26 cellular contexts compared by ENCODE assay signal in genomic region chr9:125908138-125908537, GRCh38.
A peak's percentile ranks its signal among the peaks of the same experiment; 100 is the strongest.
DNase-seq lines count a peak whose midpoint lies in the region; ATAC-seq, FAIRE-seq and TF ChIP-seq lines count a peak whose summit lies in the region.
"Had no signal": no experiment of that assay in that cellular context is flagged by ENCODE, and none has a peak within 500 bp of the region (broad histone marks: within the 10 kb centered on the region; RNA-seq: fewer than 3 reads in every experiment).

No MANE protein-coding gene starts in this region.

- H3K4me1 ChIP-seq in HEK293 (ENCODE audit: control insufficient read depth, insufficient read depth, low read length) (peaks cover 40% of the 10 kb centered on the region), astrocyte (ENCODE audit: insufficient read depth, low read length) (peaks cover 12% of the 10 kb centered on the region), mesendoderm (ENCODE audit: control insufficient read depth, low read depth, low read length) (peaks cover 4% of the 10 kb centered on the region), mammary epithelial cell (ENCODE audit: insufficient read depth, low read length) (no peaks in the 10 kb centered on the region), esophagus squamous epithelium (no peaks in the 10 kb centered on the region)
- H3K4me1 ChIP-seq: ascending aorta, Caco-2 had no signal

- dilution Hi-C loops in mammary epithelial cell (cut with HindIII; ENCODE audit: low sequenced_read_pairs), result no loop called here

- H4K20me1 ChIP-seq in astrocyte (ENCODE audit: insufficient read depth, low read length) (no peaks in the 10 kb centered on the region), mammary epithelial cell (ENCODE audit: insufficient read depth, low read length) (no peaks in the 10 kb centered on the region)

- H3K4me3 ChIP-seq in HEK293 (ENCODE audit: low read depth, low read length) (no peak overlapping the region), astrocyte (ENCODE audit: insufficient read depth, low read depth, low read length) (no peak overlapping the region), mesendoderm (ENCODE audit: low read length) (no peak overlapping the region), mammary epithelial cell (replicated peaks in 1 of 3; ENCODE audit: insufficient read depth in 1 of 3, low read depth in 2 of 3, low read length in 3 of 3) (no peak overlapping the region), esophagus squamous epithelium (no peak overlapping the region)
- H3K4me3 ChIP-seq: ascending aorta, MG63, skin epidermis had no signal

- H3K27me3 Mint-ChIP-seq in astrocyte (ENCODE audit: low read depth, unreplicated experiment), result no peaks in the 10 kb centered on the region
- H3K27me3 Mint-ChIP-seq: memory B cell had no signal

- peak overlapping the region; percentile 29 for H3K27ac Mint-ChIP-seq in astrocyte (ENCODE audit: unreplicated experiment)
- H3K27ac Mint-ChIP-seq: memory B cell; T-helper 1 cell treated with Interleukin-12 subunit alpha and Interleukin-12 subunit beta and Interleukin-4 antibody, amounts not matched to agents 30 μg/mL and 1 μg/mL, for 36 hours had no signal

- WGBS in mesendoderm (ENCODE audit: extremely low coverage, insufficient coverage, low lambda C conversion rate), result no CpG with 5 or more reads among the region's 4 CpGs
- 84% methylated on average over 4 of the region's 4 CpGs for WGBS in mammary epithelial cell (ENCODE audit: low coverage, missing lambda C conversion rate)
- WGBS in esophagus squamous epithelium, 2 donors, result 85 to 87% methylated on average over 4 of the region's 4 CpGs

- H3K36me3 ChIP-seq in HEK293 (ENCODE audit: control insufficient read depth in 2 of 2, insufficient read depth in 1 of 2, low read length in 2 of 2) (no peaks in the 10 kb centered on the region), astrocyte (ENCODE audit: insufficient read depth, low read length) (no peaks in the 10 kb centered on the region), mesendoderm (ENCODE audit: control insufficient read depth, insufficient read depth, low read length) (no peaks in the 10 kb centered on the region), mammary epithelial cell (ENCODE audit: insufficient read depth, low read length) (no peaks in the 10 kb centered on the region), esophagus squamous epithelium (no peaks in the 10 kb centered on the region)
- H3K36me3 ChIP-seq: ascending aorta, MG63 had no signal

- no peak overlapping the region for H3K18ac ChIP-seq in mesendoderm (ENCODE audit: low read length)

- BruUV-seq in mammary epithelial cell (replicated peaks; lab: Mats Ljungman, UMichigan), result no TSS peak

- H3K23ac ChIP-seq in mesendoderm (ENCODE audit: low read length), result no peak overlapping the region

- no peak overlapping the region for H4K8ac ChIP-seq in mesendoderm (ENCODE audit: low read depth, low read length)

- FAIRE-seq in astrocyte (lab: Jason Lieb, UNC), result no peak
- FAIRE-seq: colon, endothelial cell of umbilical vein, urothelium cell line had no signal

- intact Hi-C loops in mammary epithelial cell (cut with micrococcal nuclease) (no loop called here), esophagus squamous epithelium (cut with DNase I) (no loop called here)

- in situ Hi-C loops in mammary epithelial cell (cut with MboI; ENCODE audit: low sequenced_read_pairs in 2 of 2), result no loop called here

- no peak overlapping the region for H4K5ac ChIP-seq in mesendoderm (ENCODE audit: low read length)

- no peaks in the 10 kb centered on the region for H3K36me3 Mint-ChIP-seq in astrocyte (ENCODE audit: low read depth, unreplicated experiment)
- H3K36me3 Mint-ChIP-seq: naive thymus-derived CD4-positive, alpha-beta T cell had no signal

- H3K9me3 ChIP-seq in HEK293 (ENCODE audit: control insufficient read depth, insufficient read depth, low read depth, low read length) (no peaks in the 10 kb centered on the region), astrocyte (ENCODE audit: insufficient read depth, low read depth, low read length) (no peaks in the 10 kb centered on the region), mammary epithelial cell (replicated peaks; ENCODE audit: insufficient read depth, low read length) (no peaks in the 10 kb centered on the region), esophagus squamous epithelium (no peaks in the 10 kb centered on the region)
- H3K9me3 ChIP-seq: ascending aorta, Caco-2, MG63 had no signal

- H2BK5ac ChIP-seq in mesendoderm (ENCODE audit: low read length), result no peak overlapping the region

- H3K4me1 Mint-ChIP-seq in astrocyte (ENCODE audit: low read depth, unreplicated experiment), result peaks cover 56% of the 10 kb centered on the region

- TF ChIP-seq POLR2A in GM18505 (IDR thresholded peaks at IDR 0.05; ENCODE audit: borderline replicate concordance, extremely low read depth, insufficient read depth, insufficient read length) (no peak), esophagus squamous epithelium (IDR thresholded peaks at IDR 0.05) (no peak)

- POLR2A ChIA-PET in HEK293 (lab: Yijun Ruan, JAX), result no interaction called here

- no peak overlapping the region for H3K27ac ChIP-seq in HEK293 (ENCODE audit: extremely low read depth, low read depth, low read length)
- no peak overlapping the region for H3K27ac ChIP-seq in astrocyte (ENCODE audit: low read depth, low read length)
- no peak overlapping the region for H3K27ac ChIP-seq in mesendoderm (ENCODE audit: low read depth, low read length)
- H3K27ac ChIP-seq in mammary epithelial cell (ENCODE audit: insufficient read depth, low read depth, low read length), result no peak overlapping the region
- no peak overlapping the region for H3K27ac ChIP-seq in esophagus squamous epithelium
- H3K27ac ChIP-seq: 22Rv1, ascending aorta, skin epidermis, VCaP had no signal

- H3K4ac ChIP-seq in mesendoderm (ENCODE audit: low read depth, low read length), result no peak overlapping the region

- H3K27me3 ChIP-seq in astrocyte (ENCODE audit: insufficient read depth, low read length), result no peaks in the 10 kb centered on the region
- no peaks in the 10 kb centered on the region for H3K27me3 ChIP-seq in mesendoderm (ENCODE audit: insufficient read depth, low read length, poor library complexity)
- no peaks in the 10 kb centered on the region for H3K27me3 ChIP-seq in mammary epithelial cell (ENCODE audit: insufficient read depth, low read length)
- H3K27me3 ChIP-seq in esophagus squamous epithelium, result no peaks in the 10 kb centered on the region
- H3K27me3 ChIP-seq: ascending aorta, MG63 had no signal

- H3K9ac ChIP-seq in astrocyte (ENCODE audit: low read length) (no peak overlapping the region), mesendoderm (ENCODE audit: low read length) (no peak overlapping the region), mammary epithelial cell (ENCODE audit: insufficient read depth, low read length) (no peak overlapping the region)

- DNase-seq in DMS53 (lab: John Stamatoyannopoulos, UW) (peak; percentile 62), DMS53 treated with DMSO at 0.1 percent for 48 hours (lab: John Stamatoyannopoulos, UW; ENCODE audit: unreplicated experiment) (no peak), astrocyte (ENCODE audit: low read depth) (no peak), mesendoderm (peak; percentile 81), mammary epithelial cell (no peak), esophagus squamous epithelium (lab: John Stamatoyannopoulos, UW) (no peak)
- DNase-seq: activated CD4-positive, alpha-beta T cell treated with anti-CD3 and anti-CD28 coated beads, Interleukin-2, amount 50 U/mL, for 4 hours; activated gamma-delta T cell treated with Interleukin-2 at 50 U/mL for 16 hours; Caco-2; foreskin fibroblast; GF-D8; HCEC 1CT; MG63; naive thymus-derived CD4-positive, alpha-beta T cell; NCI-H1436 treated with DMSO at 0.1 percent for 48 hours had no signal

- CTCF ChIA-PET in HEK293 (lab: Yijun Ruan, JAX) (no interaction called here), mammary epithelial cell (lab: Charles Lee; ENCODE audit: low non-redundant PET) (no interaction called here)

- TF ChIP-seq CTCF in HEK293 (tag by site-specific recombination; IDR thresholded peaks at IDR 0.05), result no peak
- TF ChIP-seq CTCF in astrocyte (IDR thresholded peaks at IDR 0.05; ENCODE audit: insufficient read depth, low read depth, low read length), result no peak
- no peak for TF ChIP-seq CTCF in mammary epithelial cell (conservative IDR thresholded peaks at IDR 0.05 in 1 of 2, IDR thresholded peaks at IDR 0.05 in 1 of 2; ENCODE audit: extremely low read depth in 1 of 2, insufficient read depth in 1 of 2, low read depth in 1 of 2, low read length in 2 of 2)
- no peak for TF ChIP-seq CTCF in esophagus squamous epithelium (IDR thresholded peaks at IDR 0.05)

- H3K9me3 Mint-ChIP-seq in astrocyte (ENCODE audit: unreplicated experiment), result no peaks in the 10 kb centered on the region
- H3K9me3 Mint-ChIP-seq: memory B cell; naive thymus-derived CD4-positive, alpha-beta T cell; T-helper 1 cell treated with Interleukin-12 subunit alpha and Interleukin-12 subunit beta and Interleukin-4 antibody, amounts not matched to agents 30 μg/mL and 1 μg/mL, for 36 hours had no signal

- H2AFZ ChIP-seq in astrocyte (ENCODE audit: low read depth, low read length) (no peak overlapping the region), mammary epithelial cell (ENCODE audit: low read depth, low read length) (no peak overlapping the region)

- H3K79me2 ChIP-seq in astrocyte (ENCODE audit: insufficient read depth, low read length) (peaks cover 20% of the 10 kb centered on the region), mesendoderm (ENCODE audit: control insufficient read depth, insufficient read depth, low read length) (no peaks in the 10 kb centered on the region), mammary epithelial cell (ENCODE audit: insufficient read depth, low read length) (peaks cover 31% of the 10 kb centered on the region)

- H3K56ac ChIP-seq in mesendoderm (ENCODE audit: low read length), result no peak overlapping the region

- no peak overlapping the region for H2BK120ac ChIP-seq in mesendoderm (ENCODE audit: low read depth, low read length)

- H3K4me2 ChIP-seq in astrocyte (ENCODE audit: low read length), result no peak overlapping the region
- H3K4me2 ChIP-seq in mesendoderm (ENCODE audit: low read length), result no peak overlapping the region
- H3K4me2 ChIP-seq in mammary epithelial cell (ENCODE audit: insufficient read depth, low read depth, low read length), result no peak overlapping the region

- no peak overlapping the region for H2BK15ac ChIP-seq in mesendoderm (replicated peaks; ENCODE audit: low read depth)

- no peak overlapping the region for H3K4me3 Mint-ChIP-seq in astrocyte (ENCODE audit: unreplicated experiment)
- H3K4me3 Mint-ChIP-seq: memory B cell; naive thymus-derived CD4-positive, alpha-beta T cell; T-helper 1 cell treated with Interleukin-12 subunit alpha and Interleukin-12 subunit beta and Interleukin-4 antibody, amounts not matched to agents 30 μg/mL and 1 μg/mL, for 36 hours had no signal

- no peak overlapping the region for H2AK5ac ChIP-seq in mesendoderm (ENCODE audit: low read length)

- ATAC-seq in GM18505 (IDR thresholded peaks at IDR 0.05; ENCODE audit: unreplicated experiment), result no peak
- ATAC-seq: naive thymus-derived CD4-positive, alpha-beta T cell had no signal

- H3K79me1 ChIP-seq in mesendoderm (ENCODE audit: low read length), result peaks cover 5% of the 10 kb centered on the region

TF ChIP-seq in HEK293, 187 proteins besides CTCF, POLR2A, EP300 and RAD21 (continues in another document):
- TF ChIP-seq ZNF146 (tag by site-specific recombination; IDR thresholded peaks at IDR 0.05) (no peak), FEZF1 (tag by site-specific recombination; IDR thresholded peaks at IDR 0.05) (no peak), WT1 (tag by site-specific recombination; IDR thresholded peaks at IDR 0.05) (no peak)

Comparison
In these comparisons a context has a peak if more than half of its experiments do, and no peak if none do; other contexts are left out.
1. DNase-seq: peak in DMS53 (single experiment) and mesendoderm (single experiment); none in DMS53 treated with DMSO at 0.1 percent for 48 hours (single experiment), astrocyte (single experiment), mammary epithelial cell (single experiment) and esophagus squamous epithelium (single experiment).